Comparison of ENCODE assay signal across 8 cellular contexts in the genomic region with DNA sequence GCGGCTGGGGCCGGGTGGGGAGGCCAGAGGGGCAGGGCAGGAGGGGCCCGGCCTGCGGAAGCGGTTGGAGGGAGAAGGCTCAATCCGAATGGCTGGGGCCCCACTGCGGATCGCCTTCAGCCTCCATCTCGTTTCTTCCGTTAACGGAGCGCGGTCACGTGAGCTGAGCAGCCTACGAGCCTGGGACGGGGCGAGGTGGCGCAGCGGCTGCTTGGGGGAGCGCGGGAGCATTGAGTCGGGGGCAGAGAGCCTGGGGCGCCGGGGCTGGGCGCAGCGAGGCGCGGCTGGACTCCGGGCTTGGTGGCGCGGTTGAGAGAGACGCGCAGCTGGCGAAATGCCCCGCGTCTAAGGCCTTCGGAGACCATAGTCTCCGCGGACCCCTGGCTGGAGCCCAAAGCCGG.
A peak's percentile ranks its signal among the peaks of the same experiment; 100 is the strongest.
DNase-seq lines count a peak whose midpoint lies in the region; ATAC-seq, FAIRE-seq and TF ChIP-seq lines count a peak whose summit lies in the region.
"Not testable (repeated sequence)": the region's sequence is repeated elsewhere in the genome, so short reads cannot be mapped to it uniquely, and the experiment has no call there.

No MANE protein-coding gene starts in this region.

- POLR2A ChIA-PET in endothelial cell of umbilical vein (lab: Charles Lee): not testable (repeated sequence)

- peaks cover 13% of the 10 kb centered on the region for H3K36me3 ChIP-seq in OCI-LY3 (replicated peaks; ENCODE audit: low read depth, low read length)
- not testable (repeated sequence) for H3K36me3 ChIP-seq in endothelial cell of umbilical vein (ENCODE audit: control insufficient read depth in 2 of 2, extremely low read depth in 1 of 2, insufficient read depth in 2 of 2, low read length in 2 of 2); lower lobe of right lung

- CTCF ChIA-PET in endothelial cell of umbilical vein (lab: Charles Lee): not testable (repeated sequence)

- in situ Hi-C loops in ACHN (cut with HindIII; ENCODE audit: low pct_ligation_motif_present, low pct_unique_long_range_greater_than_20kb, low sequenced_read_pairs): not testable (repeated sequence)

- ATAC-seq in GM18907 (IDR thresholded peaks at IDR 0.05; ENCODE audit: unreplicated experiment): peak; percentile 70
- peak; percentile 54 for ATAC-seq in HG02943 (IDR thresholded peaks at IDR 0.05; ENCODE audit: low read depth, unreplicated experiment)
- ATAC-seq in lower lobe of right lung: peak; percentile 88 to 91

- H4K20me1 ChIP-seq in OCI-LY3 (ENCODE audit: insufficient read depth, low read length): peaks cover 15% of the 10 kb centered on the region
- H4K20me1 ChIP-seq in endothelial cell of umbilical vein (replicated peaks; ENCODE audit: control insufficient read depth, extremely low read depth, insufficient read depth, low read length): not testable (repeated sequence)

- H3K27ac ChIP-seq in OCI-LY3 (ENCODE audit: low read length) (peak overlapping the region; percentile 70), endothelial cell of umbilical vein (ENCODE audit: insufficient read depth, low read depth, low read length) (peak overlapping the region; percentile 21), lower lobe of right lung (peak overlapping the region; percentile 91)

- intact Hi-C loops in endothelial cell of umbilical vein (cut with micrococcal nuclease); lower lobe of right lung (cut with DNase I): not testable (repeated sequence)

- dilution Hi-C loops in endothelial cell of umbilical vein (cut with MboI; ENCODE audit: extremely low pct_ligation_motif_present, low sequenced_read_pairs): not testable (repeated sequence)

- not testable (repeated sequence) for H3K27me3 ChIP-seq in OCI-LY3 (ENCODE audit: low read depth, low read length); endothelial cell of umbilical vein (ENCODE audit: control insufficient read depth in 2 of 2, insufficient read depth in 2 of 2, low read length in 2 of 2); lower lobe of right lung (ENCODE audit: low read depth)

- H3K36me3 Mint-ChIP-seq in activated T-cell treated with anti-CD3 and anti-CD28 coated beads, Interleukin-2, amount 50 U/mL, for 24 hours (ENCODE audit: low read depth): peaks cover 33% of the 10 kb centered on the region

- not testable (repeated sequence) for BruUV-seq in endothelial cell of umbilical vein (replicated peaks; lab: Mats Ljungman, UMichigan)

- H3K79me2 ChIP-seq in OCI-LY3 (ENCODE audit: low read length) (peaks cover 44% of the 10 kb centered on the region), endothelial cell of umbilical vein (ENCODE audit: control insufficient read depth, insufficient read depth, low read length) (peaks cover 40% of the 10 kb centered on the region)

- H3K4me2 ChIP-seq in OCI-LY3 (ENCODE audit: low read length): peak overlapping the region; percentile 96
- peak overlapping the region; percentile 52 for H3K4me2 ChIP-seq in endothelial cell of umbilical vein (ENCODE audit: insufficient read depth, low read length)

- not testable (repeated sequence) for H3K27me3 Mint-ChIP-seq in activated T-cell treated with anti-CD3 and anti-CD28 coated beads, Interleukin-2, amount 50 U/mL, for 24 hours

- H3K4me1 ChIP-seq in OCI-LY3 (ENCODE audit: low read length): not testable (repeated sequence)
- H3K4me1 ChIP-seq in endothelial cell of umbilical vein (ENCODE audit: control insufficient read depth, extremely low read depth, insufficient read depth, low read length) (peaks cover 12% of the 10 kb centered on the region), lower lobe of right lung (peaks cover 30% of the 10 kb centered on the region)

- peak overlapping the region; percentile 88 for H3K27ac Mint-ChIP-seq in activated T-cell treated with anti-CD3 and anti-CD28 coated beads, Interleukin-2, amount 50 U/mL, for 24 hours

- H3K4me3 ChIP-seq in OCI-LY3 (ENCODE audit: low read length) (peak overlapping the region; percentile 94), endothelial cell of umbilical vein (replicated peaks in 1 of 3; ENCODE audit: insufficient read depth in 1 of 3, low read depth in 1 of 3, low read length in 3 of 3) (peak overlapping the region; percentile 25 to 87 (median 71)), lower lobe of right lung (peak overlapping the region; percentile 79)

- H2AFZ ChIP-seq in OCI-LY3 (ENCODE audit: low read depth, low read length) (peak overlapping the region; percentile 75; the same call in 1 of the 2 replicates), endothelial cell of umbilical vein (ENCODE audit: low read depth, low read length) (peak overlapping the region; percentile 84)

- H3K4me1 Mint-ChIP-seq in activated T-cell treated with anti-CD3 and anti-CD28 coated beads, Interleukin-2, amount 50 U/mL, for 24 hours (ENCODE audit: low read depth): peaks cover 37% of the 10 kb centered on the region

- DNase-seq in ACHN: peak; percentile 89
- peak; percentile 89 for DNase-seq in activated T-cell treated with anti-CD3 and anti-CD28 coated beads, Interleukin-2, amount 50 U/mL, for 24 hours
- peak; percentile 77 for DNase-seq in endothelial cell of umbilical vein (ENCODE audit: low read depth, low spot score)
- DNase-seq in lower lobe of right lung: peak; percentile 93
- peak; percentile 84 to 85 for DNase-seq in stimulated activated CD4-positive, alpha-beta T cell treated with anti-CD3 and anti-CD28 coated beads, Interleukin-15, amount 100 ng/mL, for 48 hours (ENCODE audit: low read depth in 2 of 2)

- TF ChIP-seq CTCF in OCI-LY3 (IDR thresholded peaks at IDR 0.05; ENCODE audit: low read depth, low read length) (peak; percentile 30), endothelial cell of umbilical vein (IDR thresholded peaks at IDR 0.05; ENCODE audit: extremely low read depth in 1 of 2, insufficient read depth in 1 of 2, low read depth in 1 of 2, low read length in 2 of 2) (peak; percentile 38 to 44), lower lobe of right lung (IDR thresholded peaks at IDR 0.05) (peak; percentile 14)

- peak overlapping the region; percentile 94 for H3K9ac ChIP-seq in OCI-LY3 (ENCODE audit: low read length)
- peak overlapping the region; percentile 98 for H3K9ac ChIP-seq in endothelial cell of umbilical vein (replicated peaks; ENCODE audit: extremely low read depth, insufficient read depth, low read length)

- not testable (repeated sequence) for TF ChIP-seq POLR2A in endothelial cell of umbilical vein (IDR thresholded peaks at IDR 0.05; ENCODE audit: low read depth, low read length)

- H3K9me3 ChIP-seq in OCI-LY3 (ENCODE audit: insufficient read depth, low read length); endothelial cell of umbilical vein (replicated peaks; ENCODE audit: control insufficient read depth, insufficient read depth, low read length); lower lobe of right lung: not testable (repeated sequence)

- not testable (repeated sequence) for H3K9me3 Mint-ChIP-seq in activated T-cell treated with anti-CD3 and anti-CD28 coated beads, Interleukin-2, amount 50 U/mL, for 24 hours

- H3K9me1 ChIP-seq in endothelial cell of umbilical vein (replicated peaks; ENCODE audit: control insufficient read depth, extremely low read depth, insufficient read depth, low read length): not testable (repeated sequence)

- FAIRE-seq in endothelial cell of umbilical vein (lab: Jason Lieb, UNC): peak; percentile 78

- peak overlapping the region; percentile 97 for H3K4me3 Mint-ChIP-seq in activated T-cell treated with anti-CD3 and anti-CD28 coated beads, Interleukin-2, amount 50 U/mL, for 24 hours

TF ChIP-seq in endothelial cell of umbilical vein, 7 proteins besides CTCF, POLR2A, EP300 and RAD21:
- TF ChIP-seq, protein P1, sequence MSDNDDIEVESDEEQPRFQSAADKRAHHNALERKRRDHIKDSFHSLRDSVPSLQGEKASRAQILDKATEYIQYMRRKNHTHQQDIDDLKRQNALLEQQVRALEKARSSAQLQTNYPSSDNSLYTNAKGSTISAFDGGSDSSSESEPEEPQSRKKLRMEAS (IDR thresholded peaks at IDR 0.05; ENCODE audit: insufficient read depth, insufficient read length): peak; percentile 31

Comparison
In these comparisons a context has a peak if more than half of its experiments do, and no peak if none do; other contexts are left out.
1. Peak in every context shown above with its lines: DNase-seq, ATAC-seq, H3K4me3 ChIP-seq and H3K27ac ChIP-seq.
2. H3K27ac ChIP-seq: peak in every context shown above with its lines; median percentile 91 in lower lobe of right lung; 70 in OCI-LY3; 21 in endothelial cell of umbilical vein.